ENCODE assay signal across 23 cellular contexts in genomic region chr21:15283789-15284188, GRCh38.
"Had no signal": no experiment of that assay in that cellular context is flagged by ENCODE, and none has a peak within 500 bp of the region (broad histone marks: within the 10 kb centered on the region; RNA-seq: fewer than 3 reads in every experiment).

No MANE protein-coding gene starts in this region.

- H3K27ac ChIP-seq: foreskin keratinocyte, heart right ventricle, right lobe of liver, skin epidermis, testis, transverse colon had no signal

- DNase-seq: activated CD4-positive, alpha-beta memory T cell treated with anti-CD3 and anti-CD28 coated beads, Interleukin-2, amount 10 ng/mL, durations not matched to agents 7 days and 5 days; activated CD4-positive, alpha-beta T cell treated with anti-CD3 and anti-CD28 coated beads, Interleukin-2, amount 10 ng/mL, durations not matched to agents 24 days and 14 days; activated CD4-positive, CD25-positive, alpha-beta regulatory T cell treated with anti-CD3 and anti-CD28 coated beads, Interleukin-2, amount 50 U/mL, for 72 hours; activated CD8-positive, alpha-beta memory T cell treated with anti-CD3 and anti-CD28 coated beads, Interleukin-2, amount 50 U/mL, for 48 hours; activated gamma-delta T cell; activated naive CD4-positive, alpha-beta T cell treated with anti-CD3 and anti-CD28 coated beads, Interleukin-2, amount 50 U/mL, for 16 hours; activated T-cell treated with anti-CD3 and anti-CD28 coated beads, Interleukin-2, amount 50 U/mL, for 24 hours; amniotic stem cell; caudate nucleus; foreskin keratinocyte; heart right ventricle; left ventricle myocardium superior; mucosa of descending colon; right lobe of liver; stimulated activated CD4-positive, alpha-beta T cell treated with anti-CD3 and anti-CD28 coated beads, Interleukin-12 subunit alpha, Interleukin-12 subunit beta, amount 100 ng/mL, for 4 hours; stimulated activated CD4-positive, alpha-beta T cell treated with anti-CD3 and anti-CD28 coated beads, Interleukin-4, amount 100 ng/mL, for 1 hour; stimulated activated naive CD8-positive, alpha-beta T cell treated with anti-CD3 and anti-CD28 coated beads, Interleukin-15, Interleukin-2, amounts not matched to agents 100 U/mL and 50 U/mL, for 24 hours; T1000; testis; transverse colon had no signal

- H3K4me1 Mint-ChIP-seq: activated CD4-positive, alpha-beta memory T cell treated with anti-CD3 and anti-CD28 coated beads, Interleukin-2, amount 10 ng/mL, durations not matched to agents 7 days and 5 days; activated CD4-positive, alpha-beta T cell treated with anti-CD3 and anti-CD28 coated beads, Interleukin-2, amount 10 ng/mL, durations not matched to agents 24 days and 14 days had no signal

- H3K4me3 Mint-ChIP-seq: activated CD4-positive, alpha-beta memory T cell treated with anti-CD3 and anti-CD28 coated beads, Interleukin-2, amount 10 ng/mL, durations not matched to agents 7 days and 5 days; activated CD4-positive, alpha-beta T cell treated with anti-CD3 and anti-CD28 coated beads, Interleukin-2, amount 10 ng/mL, durations not matched to agents 24 days and 14 days; activated T-cell treated with anti-CD3 and anti-CD28 coated beads, Interleukin-2, amount 50 U/mL, for 24 hours; nephron had no signal

- H3K9me3 ChIP-seq: mucosa of descending colon, right lobe of liver, testis, transverse colon had no signal

- H3K27me3 Mint-ChIP-seq: activated CD4-positive, alpha-beta memory T cell treated with anti-CD3 and anti-CD28 coated beads, Interleukin-2, amount 10 ng/mL, durations not matched to agents 7 days and 5 days; activated CD4-positive, alpha-beta T cell treated with anti-CD3 and anti-CD28 coated beads, Interleukin-2, amount 10 ng/mL, durations not matched to agents 24 days and 14 days; activated T-cell treated with anti-CD3 and anti-CD28 coated beads, Interleukin-2, amount 50 U/mL, for 24 hours had no signal

- H3K36me3 ChIP-seq: heart right ventricle, right lobe of liver, transverse colon had no signal

- H3K4me1 ChIP-seq: heart right ventricle, right lobe of liver, testis, transverse colon had no signal

- H3K9me3 Mint-ChIP-seq: activated CD4-positive, alpha-beta memory T cell treated with anti-CD3 and anti-CD28 coated beads, Interleukin-2, amount 10 ng/mL, durations not matched to agents 7 days and 5 days; activated CD4-positive, alpha-beta T cell treated with anti-CD3 and anti-CD28 coated beads, Interleukin-2, amount 10 ng/mL, durations not matched to agents 24 days and 14 days; activated T-cell treated with anti-CD3 and anti-CD28 coated beads, Interleukin-2, amount 50 U/mL, for 24 hours had no signal

- H3K27me3 ChIP-seq: foreskin keratinocyte, heart right ventricle, right lobe of liver, testis, transverse colon had no signal

- ATAC-seq: esophagus mucosa; foreskin keratinocyte; heart right ventricle; left ventricle myocardium superior; stimulated activated naive CD8-positive, alpha-beta T cell treated with anti-CD3 and anti-CD28 coated beads, Interleukin-15, Interleukin-2, amounts not matched to agents 100 U/mL and 50 U/mL, for 24 hours had no signal

- H3K27ac Mint-ChIP-seq: activated CD4-positive, alpha-beta memory T cell treated with anti-CD3 and anti-CD28 coated beads, Interleukin-2, amount 10 ng/mL, durations not matched to agents 7 days and 5 days; activated CD4-positive, alpha-beta T cell treated with anti-CD3 and anti-CD28 coated beads, Interleukin-2, amount 10 ng/mL, durations not matched to agents 24 days and 14 days; activated T-cell treated with anti-CD3 and anti-CD28 coated beads, Interleukin-2, amount 50 U/mL, for 24 hours had no signal

- H3K4me3 ChIP-seq: heart right ventricle, mucosa of descending colon, right lobe of liver, skin epidermis, testis, transverse colon had no signal
